In the genomic region with DNA sequence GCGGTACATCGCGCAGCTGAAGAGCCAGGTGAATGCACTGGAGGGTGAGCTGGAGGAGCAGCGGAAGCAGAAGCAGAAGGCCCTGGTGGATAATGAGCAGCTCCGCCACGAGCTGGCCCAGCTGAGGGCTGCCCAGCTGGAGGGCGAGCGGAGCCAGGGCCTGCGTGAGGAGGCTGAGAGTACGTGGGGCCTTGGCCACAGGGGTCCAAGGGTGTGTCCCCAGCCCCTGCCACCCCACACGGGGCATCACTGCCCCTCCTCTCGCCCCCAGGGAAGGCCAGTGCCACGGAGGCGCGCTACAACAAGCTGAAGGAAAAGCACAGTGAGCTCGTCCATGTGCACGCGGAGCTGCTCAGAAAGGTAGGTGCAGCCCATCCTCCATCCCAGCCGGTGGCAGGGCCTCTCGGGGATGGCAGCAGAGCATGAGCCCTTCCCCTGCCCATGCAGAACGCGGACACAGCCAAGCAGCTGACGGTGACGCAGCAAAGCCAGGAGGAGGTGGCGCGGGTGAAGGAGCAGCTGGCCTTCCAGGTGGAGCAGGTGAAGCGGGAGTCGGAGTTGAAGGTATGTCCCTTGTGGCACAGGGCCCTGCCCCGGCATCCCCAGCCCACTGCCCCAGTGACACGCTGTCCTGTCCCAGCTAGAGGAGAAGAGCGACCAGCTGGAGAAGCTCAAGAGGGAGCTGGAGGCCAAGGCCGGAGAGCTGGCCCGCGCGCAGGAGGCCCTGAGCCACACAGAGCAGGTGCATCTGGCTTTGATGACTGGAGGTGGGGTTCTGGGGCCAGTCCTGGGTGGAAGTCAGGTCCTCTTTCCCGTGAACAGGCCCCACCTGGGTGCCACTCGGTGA, we compare ENCODE assay signal across 22 cellular contexts. TPM values are rescaled to one million over a fixed set of nuclear protein-coding genes. Genes with fewer than 3 reads are reported as not detected.
DNase-seq lines count a peak whose midpoint lies in the region; ATAC-seq and TF ChIP-seq lines count a peak whose summit lies in the region.
"Had no signal": no experiment of that assay in that cellular context is flagged by ENCODE, and none has a peak within 500 bp of the region (broad histone marks: within the 10 kb centered on the region; RNA-seq: fewer than 3 reads in every experiment).

No MANE protein-coding gene starts in this region.

- H3K36me3 ChIP-seq in mammary epithelial cell (ENCODE audit: insufficient read depth, low read length) (no peaks in the 10 kb centered on the region), heart right ventricle (peaks cover 0 to 57% (median 0%) of the 10 kb centered on the region in 9 donors)
- H3K36me3 ChIP-seq: neural progenitor cell had no signal

- no peaks in the 10 kb centered on the region for H3K27me3 ChIP-seq in mammary epithelial cell (ENCODE audit: insufficient read depth, low read length)
- no peaks in the 10 kb centered on the region for H3K27me3 ChIP-seq in heart right ventricle
- H3K27me3 ChIP-seq: neural progenitor cell, testis had no signal

- no peak overlapping the region for H2AFZ ChIP-seq in mammary epithelial cell (ENCODE audit: low read depth, low read length)
- H2AFZ ChIP-seq: GM23248, neural progenitor cell had no signal

- H3K27ac Mint-ChIP-seq in activated naive CD4-positive, alpha-beta T cell treated with anti-CD3 and anti-CD28 coated beads, Interleukin-2, amount 50 U/mL, for 24 hours: peak overlapping the region; percentile 55
- H3K27ac Mint-ChIP-seq in activated naive CD4-positive, alpha-beta T cell treated with anti-CD3 and anti-CD28 coated beads, Interleukin-2, amount 50 U/mL, for 72 hours: peak overlapping the region in 1 of 2 donors; percentile 22
- H3K27ac Mint-ChIP-seq in type B pancreatic cell: no peak overlapping the region
- H3K27ac Mint-ChIP-seq: neural progenitor cell; T-helper 1 cell treated with Interleukin-12 subunit alpha and Interleukin-12 subunit beta and Interleukin-4 antibody, amounts not matched to agents 30 μg/mL and 1 μg/mL, for 36 hours had no signal

- H3K36me3 Mint-ChIP-seq in activated naive CD4-positive, alpha-beta T cell treated with anti-CD3 and anti-CD28 coated beads, Interleukin-2, amount 50 U/mL, for 24 hours: peaks cover 2% of the 10 kb centered on the region
- no peaks in the 10 kb centered on the region for H3K36me3 Mint-ChIP-seq in activated naive CD4-positive, alpha-beta T cell treated with anti-CD3 and anti-CD28 coated beads, Interleukin-2, amount 50 U/mL, for 72 hours
- H3K36me3 Mint-ChIP-seq in type B pancreatic cell: no peaks in the 10 kb centered on the region

- intact Hi-C loops in mammary epithelial cell (cut with micrococcal nuclease): no loop called here
- intact Hi-C loops in heart right ventricle (cut with DNase I): loop anchor here in 1 of 10 donors (10.0 kb wide), 1 partner anchor 61 kb away; no protein-coding TSS in a partner anchor

- in situ Hi-C loops in mammary epithelial cell (cut with MboI; ENCODE audit: low sequenced_read_pairs in 2 of 2): loop anchor here in 1 of 2 donors (5.0 kb wide), 1 partner anchor 86 kb away; no protein-coding TSS in a partner anchor

- no peak overlapping the region for H3K4me3 ChIP-seq in mammary epithelial cell (replicated peaks in 1 of 3; ENCODE audit: insufficient read depth in 1 of 3, low read depth in 2 of 3, low read length in 3 of 3)
- H3K4me3 ChIP-seq in heart right ventricle: no peak overlapping the region
- H3K4me3 ChIP-seq: GM23248, mucosa of descending colon, neural progenitor cell, testis had no signal

- H3K27ac ChIP-seq in mammary epithelial cell (ENCODE audit: insufficient read depth, low read depth, low read length): no peak overlapping the region
- peak overlapping the region; percentile 97 for H3K27ac ChIP-seq in substantia nigra (ENCODE audit: low read depth, low read length, poor library complexity, severe bottlenecking)
- H3K27ac ChIP-seq in heart right ventricle: no peak overlapping the region
- H3K27ac ChIP-seq: GM23248, KMS-11, neural progenitor cell, testis had no signal

- CTCF ChIA-PET in mammary epithelial cell (lab: Charles Lee; ENCODE audit: low non-redundant PET): no interaction called here

- no peak overlapping the region for H3K4me2 ChIP-seq in mammary epithelial cell (ENCODE audit: insufficient read depth, low read depth, low read length)
- H3K4me2 ChIP-seq: KMS-11, neural progenitor cell had no signal

- no peaks in the 10 kb centered on the region for H3K4me1 Mint-ChIP-seq in activated naive CD4-positive, alpha-beta T cell treated with anti-CD3 and anti-CD28 coated beads, Interleukin-2, amount 50 U/mL, for 24 hours
- H3K4me1 Mint-ChIP-seq in type B pancreatic cell (ENCODE audit: unreplicated experiment): peaks cover 5% of the 10 kb centered on the region

- no peak for DNase-seq in activated naive CD4-positive, alpha-beta T cell treated with anti-CD3 and anti-CD28 coated beads, Interleukin-2, amount 50 U/mL, for 72 hours (ENCODE audit: low spot score in 2 of 2)
- DNase-seq in NCI-H187 (lab: John Stamatoyannopoulos, UW): peak; percentile 51 to 58
- no peak for DNase-seq in mammary epithelial cell
- peak in 1 of 49 donors; percentile 36 for DNase-seq in substantia nigra (lab: John Stamatoyannopoulos, UW)
- no peak for DNase-seq in SIG-M5 (lab: John Stamatoyannopoulos, UW)
- DNase-seq in heart right ventricle: no peak
- no peak for DNase-seq in type B pancreatic cell (ENCODE audit: extremely low spot score, unreplicated experiment)
- DNase-seq: activated gamma-delta T cell; amniotic stem cell; CD4-positive, alpha-beta memory T cell; cerebellar nuclear complex; effector memory CD8-positive, alpha-beta T cell; GM23248; mucosa of descending colon; NCI-H1048; Right ventricle myocardium superior; testis had no signal

- no peak overlapping the region for H3K9ac ChIP-seq in mammary epithelial cell (ENCODE audit: insufficient read depth, low read length)
- H3K9ac ChIP-seq: GM23248, KMS-11, neural progenitor cell had no signal

- H3K4me3 Mint-ChIP-seq in activated naive CD4-positive, alpha-beta T cell treated with anti-CD3 and anti-CD28 coated beads, Interleukin-2, amount 50 U/mL, for 24 hours: no peak overlapping the region
- no peak overlapping the region for H3K4me3 Mint-ChIP-seq in type B pancreatic cell
- H3K4me3 Mint-ChIP-seq: CD4-positive, alpha-beta memory T cell; neural progenitor cell; T-helper 1 cell treated with Interleukin-12 subunit alpha and Interleukin-12 subunit beta and Interleukin-4 antibody, amounts not matched to agents 30 μg/mL and 1 μg/mL, for 36 hours had no signal

- H3K27me3 Mint-ChIP-seq in activated naive CD4-positive, alpha-beta T cell treated with anti-CD3 and anti-CD28 coated beads, Interleukin-2, amount 50 U/mL, for 24 hours: no peaks in the 10 kb centered on the region
- H3K27me3 Mint-ChIP-seq in type B pancreatic cell: no peaks in the 10 kb centered on the region
- H3K27me3 Mint-ChIP-seq: CD4-positive, alpha-beta memory T cell; effector memory CD8-positive, alpha-beta T cell had no signal

- H3K9me3 Mint-ChIP-seq in activated naive CD4-positive, alpha-beta T cell treated with anti-CD3 and anti-CD28 coated beads, Interleukin-2, amount 50 U/mL, for 24 hours: no peaks in the 10 kb centered on the region
- H3K9me3 Mint-ChIP-seq in activated naive CD4-positive, alpha-beta T cell treated with anti-CD3 and anti-CD28 coated beads, Interleukin-2, amount 50 U/mL, for 72 hours: no peaks in the 10 kb centered on the region
- H3K9me3 Mint-ChIP-seq in type B pancreatic cell: no peaks in the 10 kb centered on the region
- H3K9me3 Mint-ChIP-seq: CD4-positive, alpha-beta memory T cell; effector memory CD8-positive, alpha-beta T cell; neural progenitor cell; T-helper 1 cell treated with Interleukin-12 subunit alpha and Interleukin-12 subunit beta and Interleukin-4 antibody, amounts not matched to agents 30 μg/mL and 1 μg/mL, for 36 hours had no signal

- peaks cover 26% of the 10 kb centered on the region for H3K4me1 ChIP-seq in mammary epithelial cell (ENCODE audit: insufficient read depth, low read length)
- peaks cover 0 to 39% (median 26%) of the 10 kb centered on the region in 9 donors for H3K4me1 ChIP-seq in heart right ventricle
- H3K4me1 ChIP-seq: neural progenitor cell had no signal

- TF ChIP-seq CTCF in mammary epithelial cell (conservative IDR thresholded peaks at IDR 0.05 in 1 of 2, IDR thresholded peaks at IDR 0.05 in 1 of 2; ENCODE audit: extremely low read depth in 1 of 2, insufficient read depth in 1 of 2, low read depth in 1 of 2, low read length in 2 of 2) (no peak), heart right ventricle (IDR thresholded peaks at IDR 0.05) (no peak), type B pancreatic cell (conservative IDR thresholded peaks at IDR 0.05) (no peak)

- no peak for ATAC-seq in activated naive CD4-positive, alpha-beta T cell treated with anti-CD3 and anti-CD28 coated beads, Interleukin-2, amount 50 U/mL, for 72 hours
- ATAC-seq in heart right ventricle: no peak
- ATAC-seq: effector memory CD8-positive, alpha-beta T cell; left lobe of liver; mucosa of descending colon had no signal

- BruUV-seq in mammary epithelial cell (replicated peaks; lab: Mats Ljungman, UMichigan): TSS peak; percentile 40

- H3K79me2 ChIP-seq in mammary epithelial cell (ENCODE audit: insufficient read depth, low read length): peaks cover 3% of the 10 kb centered on the region

- no peaks in the 10 kb centered on the region for H3K9me3 ChIP-seq in mammary epithelial cell (replicated peaks; ENCODE audit: insufficient read depth, low read length)
- H3K9me3 ChIP-seq in heart right ventricle: no peaks in the 10 kb centered on the region
- H3K9me3 ChIP-seq: mucosa of descending colon, testis had no signal

- H4K20me1 ChIP-seq in mammary epithelial cell (ENCODE audit: insufficient read depth, low read length): no peaks in the 10 kb centered on the region

- dilution Hi-C loops in mammary epithelial cell (cut with HindIII; ENCODE audit: low sequenced_read_pairs): no loop called here

- 93% methylated on average over 6 of the region's 37 CpGs for WGBS in mammary epithelial cell (ENCODE audit: low coverage, missing lambda C conversion rate)
- 94 to 95% methylated on average over 37 of the region's 37 CpGs for WGBS in heart right ventricle, 2 donors

RNA-seq across cellular contexts. Expression of a gene that starts 21.0 kb away (rescaled TPM):
- total RNA-seq in activated naive CD4-positive, alpha-beta T cell treated with anti-CD3 and anti-CD28 coated beads, Interleukin-2, amount 50 U/mL, for 72 hours: 10 to 100 TPM; 16.7 to 48.9 TPM
- total RNA-seq in mammary epithelial cell (10 to 100 TPM; 52.1 to 59.7 TPM), heart right ventricle (10 to 100 TPM; 13.7 to 26.4 (median 17.5) TPM), type B pancreatic cell (ENCODE audit: low replicate concordance) (40.5 and 45.5 TPM in 2 replicates)
- polyA plus RNA-seq in mammary epithelial cell (22.5 TPM), heart right ventricle (10 to 100 TPM; 25.9 to 37.7 TPM)
- 105 TPM for polyA minus RNA-seq in mammary epithelial cell

RNA-seq across cellular contexts. Expression of a gene that starts 39.7 kb away (rescaled TPM):
- total RNA-seq in activated naive CD4-positive, alpha-beta T cell treated with anti-CD3 and anti-CD28 coated beads, Interleukin-2, amount 50 U/mL, for 72 hours: 10 to 100 TPM; 10.1 to 11.1 TPM
- total RNA-seq in mammary epithelial cell (10 to 100 TPM; 30.8 to 60.7 TPM), heart right ventricle (10 to 100 TPM; 17.6 to 33.2 (median 19.8) TPM), type B pancreatic cell (ENCODE audit: low replicate concordance) (32.4 and 43.6 TPM in 2 replicates)
- polyA plus RNA-seq in mammary epithelial cell (56.7 TPM), heart right ventricle (10 to 100 TPM; 16.4 to 26.7 TPM)
- polyA minus RNA-seq in mammary epithelial cell: 35.7 TPM

Comparison
In these comparisons a context has a peak if more than half of its experiments do, and no peak if none do; other contexts are left out.
1. DNase-seq: peak in NCI-H187 (2 of 2); none in activated naive CD4-positive, alpha-beta T cell treated with anti-CD3 and anti-CD28 coated beads, Interleukin-2, amount 50 U/mL, for 72 hours (0 of 2), mammary epithelial cell (single experiment), SIG-M5 (single experiment), heart right ventricle (0 of 2) and type B pancreatic cell (single experiment).